ENCODE assay signal across 8 cellular contexts in the genomic region with DNA sequence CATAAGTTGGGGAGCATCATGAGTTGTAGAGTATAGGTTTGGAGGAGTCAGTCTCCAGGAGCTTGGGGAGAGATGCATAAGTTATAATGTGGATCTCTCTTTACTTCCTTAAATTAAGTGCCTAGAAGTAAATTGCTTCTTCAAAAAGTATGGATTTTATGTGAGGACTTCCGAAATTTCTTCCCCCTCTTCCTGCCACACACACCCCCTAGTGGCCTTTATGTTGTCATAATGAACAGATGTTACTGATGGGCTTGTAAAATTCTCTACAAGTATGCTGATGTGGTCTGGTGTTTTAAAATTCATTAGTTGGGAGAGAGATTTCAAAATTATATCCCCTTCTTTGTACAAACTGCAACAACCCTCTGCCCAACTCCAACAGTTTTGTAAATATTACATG. TPM values are rescaled to one million over a fixed set of nuclear protein-coding genes. Genes with fewer than 3 reads are reported as not detected.
DNase-seq lines count a peak whose midpoint lies in the region; ATAC-seq and TF ChIP-seq lines count a peak whose summit lies in the region.

No MANE protein-coding gene starts in this region.

- H3K27ac ChIP-seq in cardiac muscle cell, result no peak overlapping the region
- no peak overlapping the region for H3K27ac ChIP-seq in PC-3 (ENCODE audit: low read length)
- H3K27ac ChIP-seq in fibroblast of lung (ENCODE audit: insufficient read depth, low read length), result no peak overlapping the region
- no peak overlapping the region for H3K27ac ChIP-seq in upper lobe of right lung

- H2AFZ ChIP-seq in PC-3 (ENCODE audit: low read length) (no peak overlapping the region), fibroblast of lung (ENCODE audit: low read length) (no peak overlapping the region)

- no peaks in the 10 kb centered on the region for H3F3A ChIP-seq in PC-3 (ENCODE audit: low read length, unreplicated experiment)

- peak; percentile 14 to 46 for DNase-seq in cardiac muscle cell (ENCODE audit: low read depth in 1 of 2, low spot score in 1 of 2)
- no peak for DNase-seq in cardiac septum (ENCODE audit: low spot score)
- DNase-seq in PC-3, result peak; percentile 45
- peak; percentile 12 to 55 for DNase-seq in fibroblast of lung (ENCODE audit: low read depth in 2 of 2)
- no peak for DNase-seq in upper lobe of right lung
- DNase-seq in activated effector memory CD4-positive, alpha-beta T cell treated with Interleukin-2 at 50 U/mL for 16 hours, result no peak
- DNase-seq in stimulated activated naive CD4-positive, alpha-beta T cell treated with Interleukin-2 at 50 U/mL for 16 hours (lab: John Stamatoyannopoulos, UW), result no peak
- no peak for DNase-seq in stimulated activated CD4-positive, alpha-beta T cell treated with anti-CD3 and anti-CD28 coated beads, Interleukin-1b, Interleukin-23, amount 100 ng/mL, for 48 hours

- H3K36me3 ChIP-seq in cardiac muscle cell (peaks cover 3% of the 10 kb centered on the region), PC-3 (ENCODE audit: low read depth, low read length) (no peaks in the 10 kb centered on the region; the same call in 1 of the 2 replicates), fibroblast of lung (ENCODE audit: control insufficient read depth, insufficient read depth, low read length) (peaks cover 1% of the 10 kb centered on the region), upper lobe of right lung (peaks cover 2% of the 10 kb centered on the region)

- H3K27me3 ChIP-seq in cardiac muscle cell (no peaks in the 10 kb centered on the region), PC-3 (ENCODE audit: low read length) (no peaks in the 10 kb centered on the region), fibroblast of lung (ENCODE audit: control insufficient read depth, insufficient read depth, low read length) (no peaks in the 10 kb centered on the region), upper lobe of right lung (no peaks in the 10 kb centered on the region)

- intact Hi-C loops in cardiac septum (cut with DNase I) (no loop called here), PC-3 (cut with micrococcal nuclease) (loop anchor here (10.0 kb wide), 1 partner anchor 258 kb away; no protein-coding TSS in a partner anchor), upper lobe of right lung (cut with DNase I) (no loop called here)

- peaks cover 25% of the 10 kb centered on the region for H3K79me2 ChIP-seq in PC-3 (ENCODE audit: low read length)
- H3K79me2 ChIP-seq in fibroblast of lung (ENCODE audit: control insufficient read depth, insufficient read depth, low read length), result peaks cover 24% of the 10 kb centered on the region

- ATAC-seq in PC-3 (no peak), upper lobe of right lung (no peak)

- H3K9ac ChIP-seq in PC-3 (ENCODE audit: low read length) (no peak overlapping the region), fibroblast of lung (ENCODE audit: insufficient read depth, low read length) (no peak overlapping the region)

- CTCF ChIA-PET in PC-3 (lab: Charles Lee), result no interaction called here

- H4K20me1 ChIP-seq in PC-3 (ENCODE audit: low read length), result no peaks in the 10 kb centered on the region
- H4K20me1 ChIP-seq in fibroblast of lung (ENCODE audit: control insufficient read depth, extremely low read depth, insufficient read depth, low read length), result no peaks in the 10 kb centered on the region

- peak; percentile 54 for TF ChIP-seq CTCF in cardiac muscle cell (IDR thresholded peaks at IDR 0.05; ENCODE audit: low read depth, low read length)
- TF ChIP-seq CTCF in PC-3 (conservative IDR thresholded peaks at IDR 0.05; ENCODE audit: low read depth, low read length), result peak; percentile 67
- peak; percentile 51 to 57 for TF ChIP-seq CTCF in fibroblast of lung (conservative IDR thresholded peaks at IDR 0.05 in 1 of 2, IDR thresholded peaks at IDR 0.05 in 1 of 2; ENCODE audit: low read depth in 1 of 2, low read length in 2 of 2)
- peak; percentile 38 for TF ChIP-seq CTCF in upper lobe of right lung (IDR thresholded peaks at IDR 0.05)

- H3K4me2 ChIP-seq in PC-3 (ENCODE audit: low read length), result no peak overlapping the region; the same call in 1 of the 2 replicates
- no peak overlapping the region for H3K4me2 ChIP-seq in fibroblast of lung (ENCODE audit: extremely low read depth, insufficient read depth, low read length)

- no TSS peak for BruUV-seq in PC-3 (replicated peaks; lab: Mats Ljungman, UMichigan)

- no peak overlapping the region for H3K4me3 ChIP-seq in cardiac muscle cell
- no peak overlapping the region for H3K4me3 ChIP-seq in PC-3 (ENCODE audit: low read length)
- H3K4me3 ChIP-seq in fibroblast of lung (replicated peaks in 1 of 4; ENCODE audit: control extremely low read depth in 1 of 4, insufficient read depth in 1 of 4, low read depth in 3 of 4, low read length in 4 of 4), result no peak overlapping the region
- H3K4me3 ChIP-seq in upper lobe of right lung, result no peak overlapping the region

- H3K4me1 ChIP-seq in cardiac muscle cell (ENCODE audit: low read depth), result peaks cover 11% of the 10 kb centered on the region
- peaks cover 8% of the 10 kb centered on the region; the same call in 1 of the 2 replicates for H3K4me1 ChIP-seq in PC-3 (ENCODE audit: insufficient read depth, low read length)
- peaks cover 7% of the 10 kb centered on the region for H3K4me1 ChIP-seq in fibroblast of lung (ENCODE audit: control insufficient read depth, extremely low read depth, insufficient read depth, low read length)
- H3K4me1 ChIP-seq in upper lobe of right lung, result peaks cover 14% of the 10 kb centered on the region

- POLR2A ChIA-PET in PC-3 (lab: Charles Lee; ENCODE audit: unreplicated experiment), result no interaction called here

- H3K9me2 ChIP-seq in PC-3 (replicated peaks; ENCODE audit: low read length), result no peaks in the 10 kb centered on the region

- no peaks in the 10 kb centered on the region for H3K9me3 ChIP-seq in cardiac muscle cell (ENCODE audit: low read depth)
- H3K9me3 ChIP-seq in PC-3 (ENCODE audit: low read length), result no peaks in the 10 kb centered on the region
- no peaks in the 10 kb centered on the region for H3K9me3 ChIP-seq in fibroblast of lung (ENCODE audit: control insufficient read depth, insufficient read depth, low read depth, low read length)
- no peaks in the 10 kb centered on the region for H3K9me3 ChIP-seq in upper lobe of right lung

RNA-seq across cellular contexts. Expression of a gene that starts 2.3 kb away (rescaled TPM):
- total RNA-seq in cardiac muscle cell (15.3 and 20.8 TPM in 2 replicates), cardiac septum (36.2 TPM), PC-3 (2014; rRNA removed) (9.5 and 15.4 TPM in 2 replicates), fibroblast of lung (15.9 and 18.2 TPM in 2 replicates), upper lobe of right lung (47.0 TPM)
- polyA plus RNA-seq in cardiac muscle cell (31.9 and 37.1 TPM in 2 replicates), fibroblast of lung (24.6 and 29.7 TPM in 2 replicates)
- 16.7 and 18.7 TPM in 2 replicates for polyA plus RNA-seq in fibroblast of lung (2012)
- 0.52 and 8.1 TPM in 2 replicates for polyA minus RNA-seq in fibroblast of lung (ENCODE audit: low replicate concordance)

Comparison
In these comparisons a context has a peak if more than half of its experiments do, and no peak if none do; other contexts are left out.
1. DNase-seq: peak in cardiac muscle cell (2 of 2), PC-3 (single experiment) and fibroblast of lung (2 of 2); none in cardiac septum (single experiment), upper lobe of right lung (single experiment), activated effector memory CD4-positive, alpha-beta T cell treated with Interleukin-2 at 50 U/mL for 16 hours (single experiment), stimulated activated naive CD4-positive, alpha-beta T cell treated with Interleukin-2 at 50 U/mL for 16 hours (single experiment) and stimulated activated CD4-positive, alpha-beta T cell treated with anti-CD3 and anti-CD28 coated beads, Interleukin-1b, Interleukin-23, amount 100 ng/mL, for 48 hours (single experiment).
2. Peak in every context shown above with its lines, with median percentiles within 50 percentile points of each other: CTCF ChIP-seq.